9 cellular contexts compared by ENCODE assay signal in the genomic region with DNA sequence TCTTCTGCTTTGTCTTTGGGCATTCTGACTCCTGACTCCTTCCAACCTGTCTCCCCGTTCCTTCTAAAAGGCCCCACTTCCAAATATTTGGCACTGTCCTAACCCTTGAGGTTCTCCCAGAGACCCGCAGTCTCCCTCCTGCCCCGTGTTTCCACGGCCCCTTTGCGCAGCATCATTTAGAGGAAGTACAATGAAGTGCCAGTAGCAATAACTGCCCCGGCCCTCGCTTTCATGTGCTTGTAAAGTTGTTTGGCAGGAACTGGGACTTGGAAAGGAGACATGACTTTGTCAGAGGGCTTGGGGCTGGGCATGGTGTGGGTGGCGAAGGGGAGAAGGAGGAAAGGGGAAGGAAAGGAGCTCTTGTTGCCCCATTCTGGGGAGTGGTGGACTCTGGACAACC. TPM values are rescaled to one million over a fixed set of nuclear protein-coding genes. Genes with fewer than 3 reads are reported as not detected.
DNase-seq lines count a peak whose midpoint lies in the region; ATAC-seq, FAIRE-seq and TF ChIP-seq lines count a peak whose summit lies in the region.
"Had no signal": no experiment of that assay in that cellular context is flagged by ENCODE, and none has a peak within 500 bp of the region (broad histone marks: within the 10 kb centered on the region; RNA-seq: fewer than 3 reads in every experiment).

No MANE protein-coding gene starts in this region.

- TF ChIP-seq CTCF in right lobe of liver (IDR thresholded peaks at IDR 0.05) (no peak), HepG2 (CRISPR knock-in tag; IDR thresholded peaks at IDR 0.05) (no peak), lower lobe of right lung (IDR thresholded peaks at IDR 0.05) (no peak), uterus (IDR thresholded peaks at IDR 0.05) (no peak), GM13976 (IDR thresholded peaks at IDR 0.05; ENCODE audit: borderline replicate concordance, control extremely low read depth, extremely low read depth, insufficient read depth, missing control alignments) (no peak)

- H3K36me3 Mint-ChIP-seq in activated naive CD8-positive, alpha-beta T cell treated with anti-CD3 and anti-CD28 coated beads, Interleukin-2, amount 50 U/mL, for 24 hours (ENCODE audit: low read depth): peaks cover 51% of the 10 kb centered on the region

- no peak for FAIRE-seq in HepG2 (lab: Jason Lieb, UNC)
- FAIRE-seq: G401.6 had no signal

- TF ChIP-seq RAD21 in HepG2 (CRISPR knock-in tag; IDR thresholded peaks at IDR 0.05): no peak

- no peak overlapping the region for H3K9ac ChIP-seq in HepG2 (ENCODE audit: insufficient read depth, low read depth, low read length)

- H3K79me2 ChIP-seq in HepG2 (ENCODE audit: insufficient read depth, low read length): no peaks in the 10 kb centered on the region

- H3K27me3 ChIP-seq in right lobe of liver (no peaks in the 10 kb centered on the region), HepG2 (ENCODE audit: control insufficient read depth in 1 of 2, insufficient read depth in 2 of 2, low read length in 2 of 2) (peaks cover 4 to 40% of the 10 kb centered on the region in 2 experiments; a peak in 3 of 5 replicates), lower lobe of right lung (ENCODE audit: low read depth) (no peaks in the 10 kb centered on the region), uterus (no peaks in the 10 kb centered on the region)

- POLR2A ChIA-PET in HepG2 (lab: Yijun Ruan, JAX): no interaction called here

- in situ Hi-C loops in HepG2 (cut with HindIII; ENCODE audit: extremely low pct_ligation_motif_present, low pct_unique_long_range_greater_than_20kb): no loop called here
- in situ Hi-C loops in GM13976 (cut with MboI; ENCODE audit: low sequenced_read_pairs, unreplicated experiment): no loop called here

- TF ChIP-seq POLR2A in right lobe of liver (IDR thresholded peaks at IDR 0.05): no peak
- TF ChIP-seq POLR2A in HepG2 (IDR thresholded peaks at IDR 0.05; ENCODE audit: insufficient read depth in 1 of 2, low read depth in 2 of 2, low read length in 2 of 2): no peak
- TF ChIP-seq POLR2A in uterus (IDR thresholded peaks at IDR 0.05): no peak

- H3K4me2 ChIP-seq in HepG2 (ENCODE audit: low read depth, low read length): no peak overlapping the region

- H3K27me3 Mint-ChIP-seq in activated naive CD8-positive, alpha-beta T cell treated with anti-CD3 and anti-CD28 coated beads, Interleukin-2, amount 50 U/mL, for 24 hours: no peaks in the 10 kb centered on the region

- peaks cover 0 to 22% (median 0%) of the 10 kb centered on the region in 4 donors for H3K4me1 ChIP-seq in right lobe of liver
- no peaks in the 10 kb centered on the region for H3K4me1 ChIP-seq in HepG2 (ENCODE audit: insufficient read depth, low read length)
- H3K4me1 ChIP-seq in lower lobe of right lung: peaks cover 69% of the 10 kb centered on the region
- no peaks in the 10 kb centered on the region for H3K4me1 ChIP-seq in uterus

- peak overlapping the region; percentile 94 for H3K27ac Mint-ChIP-seq in activated naive CD8-positive, alpha-beta T cell treated with anti-CD3 and anti-CD28 coated beads, Interleukin-2, amount 50 U/mL, for 24 hours

- intact Hi-C loops in right lobe of liver (cut with DNase I) (no loop called here), HepG2 (cut with micrococcal nuclease; ENCODE audit: unreplicated experiment) (no loop called here), lower lobe of right lung (cut with DNase I) (no loop called here), uterus (cut with DNase I; ENCODE audit: low total_unique reads) (no loop called here)

- no peaks in the 10 kb centered on the region for H3K9me3 ChIP-seq in right lobe of liver
- no peaks in the 10 kb centered on the region for H3K9me3 ChIP-seq in HepG2 (ENCODE audit: low read length)
- H3K9me3 ChIP-seq in lower lobe of right lung: no peaks in the 10 kb centered on the region
- no peaks in the 10 kb centered on the region for H3K9me3 ChIP-seq in uterus

- H3K4me3 Mint-ChIP-seq in activated naive CD8-positive, alpha-beta T cell treated with anti-CD3 and anti-CD28 coated beads, Interleukin-2, amount 50 U/mL, for 24 hours: peak overlapping the region; percentile 93

- peak in 2 of 4 donors; percentile 6 to 9 for ATAC-seq in right lobe of liver
- ATAC-seq in HepG2: no peak
- no peak for ATAC-seq in activated naive CD8-positive, alpha-beta T cell treated with anti-CD3 and anti-CD28 coated beads, Interleukin-2, amount 50 U/mL, for 24 hours
- ATAC-seq in lower lobe of right lung: peak; percentile 10 to 18
- ATAC-seq in HG02623 (IDR thresholded peaks at IDR 0.05; ENCODE audit: unreplicated experiment): no peak
- no peak for ATAC-seq in HG03439 (IDR thresholded peaks at IDR 0.05; ENCODE audit: unreplicated experiment)

- 57% methylated on average over 8 of the region's 8 CpGs for WGBS in right lobe of liver (ENCODE audit: insufficient coverage, low coverage, low lambda C conversion rate, missing lambda C conversion rate)
- 57% methylated on average over 8 of the region's 8 CpGs for WGBS in HepG2 (ENCODE audit: low lambda C conversion rate)

- H3K27ac ChIP-seq in right lobe of liver (peak overlapping the region in 2 of 3 donors; percentile 13 to 51), HepG2 (ENCODE audit: extremely low read length, insufficient read depth, low read length) (no peak overlapping the region), lower lobe of right lung (peak overlapping the region; percentile 97), uterus (peak overlapping the region; percentile 97 to 100)

- DNase-seq in right lobe of liver: peak in 2 of 3 donors; percentile 41 to 65
- no peak for DNase-seq in HepG2 (ENCODE audit: low spot score)
- no peak for DNase-seq in activated naive CD8-positive, alpha-beta T cell treated with anti-CD3 and anti-CD28 coated beads, Interleukin-2, amount 50 U/mL, for 24 hours
- DNase-seq in lower lobe of right lung: peak; percentile 85
- no peak for DNase-seq in uterus
- no peak for DNase-seq in GM13976 (ENCODE audit: low spot score)

- TF ChIP-seq EP300 in HepG2 (IDR thresholded peaks at IDR 0.05; ENCODE audit: low read depth in 2 of 2, low read length in 2 of 2) (no peak), HepG2 (CRISPR knock-in tag; IDR thresholded peaks at IDR 0.05; ENCODE audit: borderline replicate concordance) (no peak)

- H3K4me1 Mint-ChIP-seq in activated naive CD8-positive, alpha-beta T cell treated with anti-CD3 and anti-CD28 coated beads, Interleukin-2, amount 50 U/mL, for 24 hours: peaks cover 72% of the 10 kb centered on the region

- H3K9me3 Mint-ChIP-seq in activated naive CD8-positive, alpha-beta T cell treated with anti-CD3 and anti-CD28 coated beads, Interleukin-2, amount 50 U/mL, for 24 hours: no peaks in the 10 kb centered on the region

- CTCF ChIA-PET in HepG2 (lab: Yijun Ruan, JAX; ENCODE audit: low intra/inter-chr PET ratio, low total read pairs): interaction anchor here (1.5 kb wide), 1 partner anchor 215 kb away, joined by 4 read pairs; no protein-coding TSS in a partner anchor

- H3K36me3 ChIP-seq in right lobe of liver (no peaks in the 10 kb centered on the region), HepG2 (replicated peaks in 1 of 2; ENCODE audit: control insufficient read depth in 1 of 2, insufficient read depth in 2 of 2, low read length in 2 of 2) (no peaks in the 10 kb centered on the region), lower lobe of right lung (no peaks in the 10 kb centered on the region), uterus (no peaks in the 10 kb centered on the region)

- H3K4me3 ChIP-seq in right lobe of liver (peak overlapping the region in 2 of 3 donors; percentile 68 to 70), HepG2 (replicated peaks in 1 of 3; ENCODE audit: insufficient read depth in 1 of 3, low read depth in 2 of 3, low read length in 3 of 3) (no peak overlapping the region), lower lobe of right lung (peak overlapping the region; percentile 82), uterus (peak overlapping the region; percentile 58 to 96)

- no peak overlapping the region for H2AFZ ChIP-seq in HepG2 (ENCODE audit: low read length)

- no TSS peak for BruUV-seq in HepG2 (replicated peaks; lab: Mats Ljungman, UMichigan)

- no peaks in the 10 kb centered on the region for H4K20me1 ChIP-seq in HepG2 (ENCODE audit: insufficient read depth, low read length)

TF ChIP-seq in HepG2, 621 proteins besides CTCF, POLR2A, EP300 and RAD21:
- TF ChIP-seq ZNF354B (CRISPR knock-in tag; IDR thresholded peaks at IDR 0.05): no peak
- no peak for TF ChIP-seq GATA4 (IDR thresholded peaks at IDR 0.05; ENCODE audit: borderline replicate concordance, low read depth)
- no peak for TF ChIP-seq ZFP36L1 (CRISPR knock-in tag; IDR thresholded peaks at IDR 0.05)
- TF ChIP-seq AGO1 (IDR thresholded peaks at IDR 0.05; ENCODE audit: low read depth, low read length, poor library complexity, severe bottlenecking): no peak

RNA-seq across cellular contexts. Expression of gene CD44, which starts 2.6 kb away (rescaled TPM):
- total RNA-seq in right lobe of liver: 10 to 100 TPM; 12.2 to 64.1 (median 22.9) TPM
- 0.02 TPM in 1 of 2 replicates, not detected in the other for total RNA-seq in HepG2 (2016; rRNA removed; fragmentation: Illumina TruSeq; extraction: Trizol)
- not detected in 2 replicates for total RNA-seq in HepG2 (2016; cell fraction: cytosol; rRNA removed; fragmentation: Illumina TruSeq; extraction: Trizol; ENCODE audit: low read depth)
- total RNA-seq in HepG2 (2016; cell fraction: insoluble cytoplasmic fraction; rRNA removed; fragmentation: Illumina TruSeq; extraction: Trizol): not detected in 2 replicates
- total RNA-seq in HepG2 (2016; cell fraction: membrane; rRNA removed; fragmentation: Illumina TruSeq; extraction: Trizol): not detected in 2 replicates
- total RNA-seq in HepG2 (2016; cell fraction: nucleus; rRNA removed; fragmentation: Illumina TruSeq; extraction: Trizol): not detected in 2 replicates
- 0.11 and 0.29 TPM in 2 replicates for polyA plus RNA-seq in HepG2 (2011; rRNA removed)
- polyA plus RNA-seq in HepG2 (2011; cell fraction: cytosol; rRNA removed): 0.16 and 0.21 TPM in 2 replicates
- not detected in 2 replicates for polyA plus RNA-seq in HepG2 (2011; cell fraction: nucleus; rRNA removed)
- not detected in 2 replicates for polyA plus RNA-seq in HepG2 (2012)
- not detected in 2 replicates for polyA plus RNA-seq in HepG2 (2016; cell fraction: cytosol; fragmentation: Illumina TruSeq; extraction: Trizol; ENCODE audit: low read depth)
- not detected in 2 replicates for polyA plus RNA-seq in HepG2 (2016; cell fraction: insoluble cytoplasmic fraction; fragmentation: Illumina TruSeq; extraction: Trizol; ENCODE audit: low read depth)
- polyA plus RNA-seq in HepG2 (2016; cell fraction: membrane; fragmentation: Illumina TruSeq; extraction: Trizol; ENCODE audit: low read depth): not detected in 2 replicates
- polyA plus RNA-seq in HepG2 (2016; cell fraction: nucleus; fragmentation: Illumina TruSeq; extraction: Trizol; ENCODE audit: insufficient read depth, low read depth): not detected in 2 replicates
- 343 TPM in 1 of 2 replicates, not detected in the other for polyA minus RNA-seq in HepG2 (2011; rRNA and poly(A)+ RNA removed; ENCODE audit: low replicate concordance)
- polyA minus RNA-seq in HepG2 (2011; cell fraction: cytosol; rRNA and poly(A)+ RNA removed): 0.97 TPM in 1 of 2 replicates, not detected in the other
- 0.39 and 0.62 TPM in 2 replicates for polyA minus RNA-seq in HepG2 (2011; cell fraction: nucleus; rRNA and poly(A)+ RNA removed)
- total RNA-seq in lower lobe of right lung: 613 TPM
- total RNA-seq in uterus: 100 to 1,000 TPM; 135 to 636 (median 397) TPM

Comparison
In these comparisons a context has a peak if more than half of its experiments do, and no peak if none do; other contexts are left out.
1. DNase-seq: peak in right lobe of liver (2 of 3) and lower lobe of right lung (single experiment); none in HepG2 (single experiment), activated naive CD8-positive, alpha-beta T cell treated with anti-CD3 and anti-CD28 coated beads, Interleukin-2, amount 50 U/mL, for 24 hours (single experiment), uterus (0 of 2) and GM13976 (single experiment).
2. H3K4me3 ChIP-seq: peak in right lobe of liver (2 of 3), lower lobe of right lung (single experiment) and uterus (2 of 2); none in HepG2 (0 of 3).
3. RNA of gene CD44, which starts 2.6 kb away (total RNA-seq): 613 TPM in lower lobe of right lung (single experiment), 135 to 636 TPM in uterus and 12.2 to 64.1 TPM in right lobe of liver; 0.02 TPM in HepG2; every median in the first group is over 10 times any median in the second.
4. ATAC-seq: peak in lower lobe of right lung (2 of 2); none in HepG2 (single experiment), activated naive CD8-positive, alpha-beta T cell treated with anti-CD3 and anti-CD28 coated beads, Interleukin-2, amount 50 U/mL, for 24 hours (single experiment), HG02623 (single experiment) and HG03439 (single experiment).